Comparison of ENCODE assay signal across 13 cellular contexts in the genomic region with DNA sequence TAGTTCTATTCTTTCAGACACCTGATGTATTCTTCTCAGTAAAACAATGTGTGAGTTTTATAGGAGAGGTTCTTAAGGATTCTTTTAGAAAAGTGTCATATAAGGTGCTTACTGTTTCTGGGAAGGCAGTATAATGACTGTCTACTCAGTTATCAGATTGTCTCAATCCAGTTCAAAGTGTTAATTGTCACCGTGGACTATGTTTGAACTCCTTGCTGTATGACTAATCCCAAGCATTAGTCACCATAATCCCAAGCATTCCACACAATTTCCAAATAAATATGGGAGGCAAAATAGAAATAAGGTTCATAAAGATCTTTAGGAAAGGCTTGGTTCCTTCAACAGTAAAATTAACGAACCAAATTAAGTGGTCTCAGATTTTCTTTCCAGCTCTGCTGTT.
DNase-seq lines count a peak whose midpoint lies in the region; ATAC-seq and TF ChIP-seq lines count a peak whose summit lies in the region.
"Had no signal": no experiment of that assay in that cellular context is flagged by ENCODE, and none has a peak within 500 bp of the region (broad histone marks: within the 10 kb centered on the region; RNA-seq: fewer than 3 reads in every experiment).

No MANE protein-coding gene starts in this region.

- in situ Hi-C loops in astrocyte of the spinal cord (cut with HindIII; ENCODE audit: low sequenced_read_pairs) = no loop called here

- no peaks in the 10 kb centered on the region for H3K36me3 Mint-ChIP-seq in activated T-helper 2 cell treated with anti-CD3 and anti-CD28 coated beads, Interferon-gamma antibody, Interleukin-2, Interleukin-4, amounts not matched to agents 10 μg/mL and 5 μg/mL and 100 μg/mL, durations not matched to agents 14 hours and 24 hours and 36 hours (ENCODE audit: low read depth)
- H3K36me3 Mint-ChIP-seq: activated naive CD8-positive, alpha-beta T cell treated with anti-CD3 and anti-CD28 coated beads for 36 hours had no signal

- H3K27me3 ChIP-seq in kidney epithelial cell (ENCODE audit: control insufficient read depth, insufficient read depth, low read length) (no peaks in the 10 kb centered on the region), Karpas-422 (ENCODE audit: low read length) (no peaks in the 10 kb centered on the region)
- H3K27me3 ChIP-seq: right lobe of liver had no signal

- no peaks in the 10 kb centered on the region for H3K79me2 ChIP-seq in Karpas-422 (ENCODE audit: low read length)

- H3K36me3 ChIP-seq in kidney epithelial cell (ENCODE audit: control insufficient read depth, insufficient read depth, low read length) (no peaks in the 10 kb centered on the region), Karpas-422 (ENCODE audit: insufficient read depth, low read length) (no peaks in the 10 kb centered on the region)
- H3K36me3 ChIP-seq: right lobe of liver had no signal

- no peak overlapping the region for H3K27ac ChIP-seq in Karpas-422 (ENCODE audit: low read length)
- H3K27ac ChIP-seq: right lobe of liver had no signal

- H3K9me3 Mint-ChIP-seq in activated T-helper 2 cell treated with anti-CD3 and anti-CD28 coated beads, Interferon-gamma antibody, Interleukin-2, Interleukin-4, amounts not matched to agents 10 μg/mL and 5 μg/mL and 100 μg/mL, durations not matched to agents 14 hours and 24 hours and 36 hours = no peaks in the 10 kb centered on the region
- H3K9me3 Mint-ChIP-seq: activated CD8-positive, alpha-beta T cell treated with anti-CD3 and anti-CD28 coated beads for 36 hours; activated naive CD8-positive, alpha-beta T cell treated with anti-CD3 and anti-CD28 coated beads for 36 hours; T-helper 1 cell treated with Interleukin-12 subunit alpha and Interleukin-12 subunit beta and Interleukin-4 antibody, amounts not matched to agents 30 μg/mL and 1 μg/mL, for 36 hours had no signal

- H3K4me3 ChIP-seq in astrocyte of the spinal cord (ENCODE audit: low read depth, low read length) = no peak overlapping the region
- H3K4me3 ChIP-seq in kidney epithelial cell (ENCODE audit: low read depth, low read length) = no peak overlapping the region
- H3K4me3 ChIP-seq in Karpas-422 (ENCODE audit: low read length) = no peak overlapping the region
- H3K4me3 ChIP-seq: right lobe of liver had no signal

- no peaks in the 10 kb centered on the region for H3K4me1 Mint-ChIP-seq in activated T-helper 2 cell treated with anti-CD3 and anti-CD28 coated beads, Interferon-gamma antibody, Interleukin-2, Interleukin-4, amounts not matched to agents 10 μg/mL and 5 μg/mL and 100 μg/mL, durations not matched to agents 14 hours and 24 hours and 36 hours (ENCODE audit: low read depth)
- H3K4me1 Mint-ChIP-seq: activated naive CD8-positive, alpha-beta T cell treated with anti-CD3 and anti-CD28 coated beads for 36 hours had no signal

- DNase-seq in AG08396 (ENCODE audit: low spot score) = peak; percentile 13
- DNase-seq in HS-5 (ENCODE audit: low read depth) = peak; percentile 69
- peak; percentile 56 for DNase-seq in astrocyte of the spinal cord (ENCODE audit: low read depth, low spot score)
- DNase-seq in kidney epithelial cell (ENCODE audit: low read depth) = peak; percentile 28
- no peak for DNase-seq in activated T-helper 2 cell treated with anti-CD3 and anti-CD28 coated beads, Interferon-gamma antibody, Interleukin-2, Interleukin-4, amounts not matched to agents 10 μg/mL and 5 μg/mL and 100 μg/mL, durations not matched to agents 14 hours and 24 hours and 36 hours (ENCODE audit: low spot score)
- DNase-seq in Karpas-422 = no peak
- DNase-seq in NCI-H1436 (lab: John Stamatoyannopoulos, UW) = no peak
- DNase-seq: NK-92 treated with Interleukin-12 subunit alpha and Interleukin-12 subunit beta, amount 100 ng/mL, for 24 hours; right lobe of liver had no signal

- no peaks in the 10 kb centered on the region for H3K4me1 ChIP-seq in Karpas-422 (ENCODE audit: low read length)
- H3K4me1 ChIP-seq: right lobe of liver had no signal

- no peak overlapping the region for H3K4me3 Mint-ChIP-seq in activated T-helper 2 cell treated with anti-CD3 and anti-CD28 coated beads, Interferon-gamma antibody, Interleukin-2, Interleukin-4, amounts not matched to agents 10 μg/mL and 5 μg/mL and 100 μg/mL, durations not matched to agents 14 hours and 24 hours and 36 hours (ENCODE audit: low read depth)
- H3K4me3 Mint-ChIP-seq: activated CD8-positive, alpha-beta T cell treated with anti-CD3 and anti-CD28 coated beads for 36 hours; activated naive CD8-positive, alpha-beta T cell treated with anti-CD3 and anti-CD28 coated beads for 36 hours; T-helper 1 cell treated with Interleukin-12 subunit alpha and Interleukin-12 subunit beta and Interleukin-4 antibody, amounts not matched to agents 30 μg/mL and 1 μg/mL, for 36 hours had no signal

- no peak overlapping the region for H2AFZ ChIP-seq in Karpas-422 (ENCODE audit: low read length)

- no peaks in the 10 kb centered on the region for H3K9me2 ChIP-seq in Karpas-422 (replicated peaks; ENCODE audit: insufficient read depth, low read length)

- no peak overlapping the region for H3K4me2 ChIP-seq in Karpas-422 (ENCODE audit: low read depth, low read length, poor library complexity, severe bottlenecking)

- TF ChIP-seq CTCF in astrocyte of the spinal cord (IDR thresholded peaks at IDR 0.05; ENCODE audit: low read depth, low read length) (no peak), kidney epithelial cell (IDR thresholded peaks at IDR 0.05; ENCODE audit: insufficient read depth, low read length, poor library complexity, severe bottlenecking) (no peak)

- no peaks in the 10 kb centered on the region for H3K9me3 ChIP-seq in Karpas-422 (ENCODE audit: low read length)
- H3K9me3 ChIP-seq: right lobe of liver had no signal

- peaks cover 12% of the 10 kb centered on the region for H3K27me3 Mint-ChIP-seq in activated T-helper 2 cell treated with anti-CD3 and anti-CD28 coated beads, Interferon-gamma antibody, Interleukin-2, Interleukin-4, amounts not matched to agents 10 μg/mL and 5 μg/mL and 100 μg/mL, durations not matched to agents 14 hours and 24 hours and 36 hours (ENCODE audit: low read depth)

- no peaks in the 10 kb centered on the region for H4K20me1 ChIP-seq in Karpas-422 (ENCODE audit: insufficient read depth, low read depth, low read length)

- intact Hi-C loops in activated T-helper 2 cell treated with anti-CD3 and anti-CD28 coated beads, Interferon-gamma antibody, Interleukin-2, Interleukin-4, amounts not matched to agents 10 μg/mL and 5 μg/mL and 100 μg/mL, durations not matched to agents 14 hours and 24 hours and 36 hours (cut with micrococcal nuclease) = loop anchor here (10.0 kb wide), 3 partner anchors 349 to 799 kb away; no protein-coding TSS in a partner anchor

- H3K27ac Mint-ChIP-seq in activated T-helper 2 cell treated with anti-CD3 and anti-CD28 coated beads, Interferon-gamma antibody, Interleukin-2, Interleukin-4, amounts not matched to agents 10 μg/mL and 5 μg/mL and 100 μg/mL, durations not matched to agents 14 hours and 24 hours and 36 hours = no peak overlapping the region
- H3K27ac Mint-ChIP-seq: activated CD8-positive, alpha-beta T cell treated with anti-CD3 and anti-CD28 coated beads for 36 hours; activated naive CD8-positive, alpha-beta T cell treated with anti-CD3 and anti-CD28 coated beads for 36 hours; T-helper 1 cell treated with Interleukin-12 subunit alpha and Interleukin-12 subunit beta and Interleukin-4 antibody, amounts not matched to agents 30 μg/mL and 1 μg/mL, for 36 hours had no signal

- no peak overlapping the region for H3K9ac ChIP-seq in Karpas-422 (ENCODE audit: low read length)

- no peak for ATAC-seq in GM19023 (IDR thresholded peaks at IDR 0.05; ENCODE audit: unreplicated experiment)

Comparison
In these comparisons a context has a peak if more than half of its experiments do, and no peak if none do; other contexts are left out.
1. DNase-seq: peak in AG08396 (single experiment), HS-5 (single experiment), astrocyte of the spinal cord (single experiment) and kidney epithelial cell (single experiment); none in activated T-helper 2 cell treated with anti-CD3 and anti-CD28 coated beads, Interferon-gamma antibody, Interleukin-2, Interleukin-4, amounts not matched to agents 10 μg/mL and 5 μg/mL and 100 μg/mL, durations not matched to agents 14 hours and 24 hours and 36 hours (single experiment), Karpas-422 (single experiment) and NCI-H1436 (single experiment).